In the genomic region with DNA sequence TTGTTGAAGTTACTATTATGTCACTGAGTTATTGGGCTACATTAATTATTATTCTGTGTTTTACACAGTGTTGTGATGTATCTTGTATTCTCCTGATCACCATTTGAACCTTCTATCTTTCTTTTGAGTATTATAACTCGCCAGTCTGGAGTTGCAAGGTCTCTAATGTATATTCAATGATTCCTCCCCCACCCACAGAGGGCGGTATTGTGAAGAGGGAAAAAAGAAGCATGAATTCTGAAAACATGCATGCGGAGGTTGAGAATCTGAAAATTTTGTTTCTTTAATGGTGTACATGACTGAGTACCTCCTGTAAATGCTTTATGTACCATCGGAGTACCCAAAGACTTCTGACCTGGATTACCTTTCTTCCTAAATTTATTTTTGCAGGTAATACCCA, we compare ENCODE assay signal across 15 cellular contexts.
DNase-seq lines count a peak whose midpoint lies in the region; ATAC-seq, FAIRE-seq and TF ChIP-seq lines count a peak whose summit lies in the region.
"Had no signal": no experiment of that assay in that cellular context is flagged by ENCODE, and none has a peak within 500 bp of the region (broad histone marks: within the 10 kb centered on the region; RNA-seq: fewer than 3 reads in every experiment).

No MANE protein-coding gene starts in this region.

- H3K9ac ChIP-seq in DND-41 (ENCODE audit: low read depth, low read length), result no peak overlapping the region
- H3K9ac ChIP-seq: parathyroid adenoma had no signal

- H3K36me3 ChIP-seq in DND-41 (ENCODE audit: insufficient read depth, low read length), result no peaks in the 10 kb centered on the region
- no peaks in the 10 kb centered on the region for H3K36me3 ChIP-seq in WERI-Rb-1

- H3K27ac ChIP-seq in A549, result no peak overlapping the region
- H3K27ac ChIP-seq in DND-41 (ENCODE audit: low read length), result no peak overlapping the region
- no peak overlapping the region for H3K27ac ChIP-seq in WERI-Rb-1
- H3K27ac ChIP-seq: hepatocyte, parathyroid adenoma had no signal

- H3K4me1 ChIP-seq in A549, result no peaks in the 10 kb centered on the region
- H3K4me1 ChIP-seq in DND-41 (ENCODE audit: insufficient read depth, low read length), result no peaks in the 10 kb centered on the region
- H3K4me1 ChIP-seq: parathyroid adenoma had no signal

- H3K4me2 ChIP-seq in A549, result no peak overlapping the region
- H3K4me2 ChIP-seq in DND-41 (ENCODE audit: insufficient read depth, low read length), result no peak overlapping the region
- H3K4me2 ChIP-seq: hepatocyte had no signal

- H3K4me3 ChIP-seq in A549, result no peak overlapping the region
- no peak overlapping the region for H3K4me3 ChIP-seq in DND-41 (ENCODE audit: low read depth in 1 of 2, low read length in 2 of 2)
- H3K4me3 ChIP-seq in epithelial cell of proximal tubule (ENCODE audit: low read depth, low read length), result no peak overlapping the region
- no peak overlapping the region for H3K4me3 ChIP-seq in WERI-Rb-1 (ENCODE audit: low read depth, low read length)
- H3K4me3 ChIP-seq: hepatocyte had no signal

- TF ChIP-seq EP300 in A549 (IDR thresholded peaks at IDR 0.05), result no peak

- no peaks in the 10 kb centered on the region for H3K9me3 ChIP-seq in A549
- no peaks in the 10 kb centered on the region for H3K9me3 ChIP-seq in DND-41 (ENCODE audit: insufficient read depth, low read length, severe bottlenecking)
- H3K9me3 ChIP-seq in WERI-Rb-1 (ENCODE audit: severe bottlenecking), result no peaks in the 10 kb centered on the region

- H4K20me1 ChIP-seq in DND-41 (ENCODE audit: insufficient read depth, low read length), result no peaks in the 10 kb centered on the region

- FAIRE-seq in A549 (lab: Jason Lieb, UNC), result no peak

- POLR2A ChIA-PET in A549 (lab: Yijun Ruan, JAX), result no interaction called here

- H2AFZ ChIP-seq in DND-41 (ENCODE audit: low read depth, low read length), result no peak overlapping the region
- H2AFZ ChIP-seq: hepatocyte, parathyroid adenoma had no signal

- no peak for ATAC-seq in A549
- ATAC-seq in DND-41 (ENCODE audit: insufficient read depth, low read depth), result 0 out of 3 replicates have a peak, but pooled peaks have one; percentile 24
- no peak for ATAC-seq in HG03457 (IDR thresholded peaks at IDR 0.05; ENCODE audit: unreplicated experiment)
- ATAC-seq in GM21619 (IDR thresholded peaks at IDR 0.05; ENCODE audit: unreplicated experiment), result no peak
- ATAC-seq: Right ventricle myocardium inferior; stimulated activated naive B cell treated with anti-CD40 and anti-IgM and Interleukin-4, amounts not matched to agents 10 μg/mL and 1 μg/mL and 100 μg/mL, for 72 hours had no signal

- 0 out of 3 replicates have a peak, but pooled peaks have one; percentile 12 for TF ChIP-seq CTCF in A549 (IDR thresholded peaks at IDR 0.05)
- TF ChIP-seq CTCF in DND-41 (IDR thresholded peaks at IDR 0.05; ENCODE audit: borderline replicate concordance, extremely low read depth, low read length, poor library complexity, severe bottlenecking), result peak; percentile 43
- TF ChIP-seq CTCF in epithelial cell of proximal tubule (conservative IDR thresholded peaks at IDR 0.05; ENCODE audit: low read depth, low read length), result peak; percentile 55
- TF ChIP-seq CTCF in WERI-Rb-1 (IDR thresholded peaks at IDR 0.05; ENCODE audit: low read depth, low read length), result no peak

- peak; percentile 13 to 40; a peak in 1 of 5 replicates for TF ChIP-seq RAD21 in A549 (conservative IDR thresholded peaks at IDR 0.05 in 1 of 2, IDR thresholded peaks at IDR 0.05 in 1 of 2)

- WGBS in A549 (ENCODE audit: missing lambda C conversion rate), result 40% methylated on average over 4 of the region's 4 CpGs

- no peaks in the 10 kb centered on the region for H3K79me2 ChIP-seq in DND-41 (ENCODE audit: insufficient read depth, low read length)
- H3K79me2 ChIP-seq: hepatocyte, parathyroid adenoma had no signal

- DNase-seq in A549 (ENCODE audit: low read depth in 1 of 2, low spot score in 1 of 2), result peak; percentile 0 to 4
- DNase-seq in DND-41, result peak; percentile 20
- DNase-seq in NCI-H460 (ENCODE audit: extremely low read depth, low read depth), result peak; percentile 7
- DNase-seq in epithelial cell of proximal tubule (ENCODE audit: low read depth), result no peak
- no peak for DNase-seq in WERI-Rb-1
- DNase-seq in NCI-H1092 (lab: John Stamatoyannopoulos, UW), result no peak
- DNase-seq: CD8-positive, alpha-beta memory T cell; mesenchymal stem cell; stimulated activated CD4-positive, alpha-beta T cell treated with anti-CD3 and anti-CD28 coated beads, Interleukin-1b, Interleukin-23, amount 100 ng/mL, for 48 hours; stimulated activated naive B cell treated with anti-CD40 and anti-IgM and Interleukin-4, amounts not matched to agents 10 μg/mL and 1 μg/mL and 100 μg/mL, for 72 hours had no signal

- H3K27me3 ChIP-seq in DND-41 (ENCODE audit: insufficient read depth, low read length, poor library complexity) (no peaks in the 10 kb centered on the region), WERI-Rb-1 (ENCODE audit: insufficient read depth, low read depth, severe bottlenecking) (no peaks in the 10 kb centered on the region)
- H3K27me3 ChIP-seq: hepatocyte had no signal

- CTCF ChIA-PET in A549 (lab: Yijun Ruan, JAX), result no interaction called here

- TF ChIP-seq POLR2A in A549 (IDR thresholded peaks at IDR 0.05; ENCODE audit: low read length), result no peak

TF ChIP-seq in A549, 52 proteins besides CTCF, POLR2A, EP300 and RAD21:
- no peak for TF ChIP-seq FOSL2 (IDR thresholded peaks at IDR 0.05)
- TF ChIP-seq FOSL2 (CRISPR knock-in tag; IDR thresholded peaks at IDR 0.05), result no peak
- TF ChIP-seq KDM5A (IDR thresholded peaks at IDR 0.05), result no peak
- no peak for TF ChIP-seq HMGXB4 (CRISPR knock-in tag; IDR thresholded peaks at IDR 0.05; ENCODE audit: borderline replicate concordance)
- no peak for TF ChIP-seq ATOH8 (CRISPR knock-in tag; IDR thresholded peaks at IDR 0.05; ENCODE audit: low read depth)
- TF ChIP-seq ZSCAN20 (CRISPR knock-in tag; IDR thresholded peaks at IDR 0.05), result no peak
- TF ChIP-seq HEYL (CRISPR knock-in tag; IDR thresholded peaks at IDR 0.05), result no peak
- TF ChIP-seq ZNF302 (CRISPR knock-in tag; IDR thresholded peaks at IDR 0.05), result no peak
- TF ChIP-seq, protein P1, sequence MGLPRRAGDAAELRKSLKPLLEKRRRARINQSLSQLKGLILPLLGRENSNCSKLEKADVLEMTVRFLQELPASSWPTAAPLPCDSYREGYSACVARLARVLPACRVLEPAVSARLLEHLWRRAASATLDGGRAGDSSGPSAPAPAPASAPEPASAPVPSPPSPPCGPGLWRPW (IDR thresholded peaks at IDR 0.05), result no peak
- no peak for TF ChIP-seq SREBF2 (IDR thresholded peaks at IDR 0.05)
- TF ChIP-seq CBX2 (IDR thresholded peaks at IDR 0.05; ENCODE audit: borderline replicate concordance, low read depth), result no peak
- TF ChIP-seq, protein P2, sequence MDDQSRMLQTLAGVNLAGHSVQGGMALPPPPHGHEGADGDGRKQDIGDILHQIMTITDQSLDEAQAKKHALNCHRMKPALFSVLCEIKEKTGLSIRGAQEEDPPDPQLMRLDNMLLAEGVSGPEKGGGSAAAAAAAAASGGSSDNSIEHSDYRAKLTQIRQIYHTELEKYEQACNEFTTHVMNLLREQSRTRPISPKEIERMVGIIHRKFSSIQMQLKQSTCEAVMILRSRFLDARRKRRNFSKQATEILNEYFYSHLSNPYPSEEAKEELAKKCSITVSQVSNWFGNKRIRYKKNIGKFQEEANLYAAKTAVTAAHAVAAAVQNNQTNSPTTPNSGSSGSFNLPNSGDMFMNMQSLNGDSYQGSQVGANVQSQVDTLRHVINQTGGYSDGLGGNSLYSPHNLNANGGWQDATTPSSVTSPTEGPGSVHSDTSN (IDR thresholded peaks at IDR 0.05), result no peak
- TF ChIP-seq HOXB5 (CRISPR knock-in tag; IDR thresholded peaks at IDR 0.05), result no peak
- no peak for TF ChIP-seq TFCP2L1 (CRISPR knock-in tag; IDR thresholded peaks at IDR 0.05)
- TF ChIP-seq, protein P3, sequence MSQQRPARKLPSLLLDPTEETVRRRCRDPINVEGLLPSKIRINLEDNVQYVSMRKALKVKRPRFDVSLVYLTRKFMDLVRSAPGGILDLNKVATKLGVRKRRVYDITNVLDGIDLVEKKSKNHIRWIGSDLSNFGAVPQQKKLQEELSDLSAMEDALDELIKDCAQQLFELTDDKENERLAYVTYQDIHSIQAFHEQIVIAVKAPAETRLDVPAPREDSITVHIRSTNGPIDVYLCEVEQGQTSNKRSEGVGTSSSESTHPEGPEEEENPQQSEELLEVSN (IDR thresholded peaks at IDR 0.05; ENCODE audit: borderline replicate concordance, low read depth), result no peak
- no peak for TF ChIP-seq MAX (IDR thresholded peaks at IDR 0.05)
- TF ChIP-seq RARB (CRISPR knock-in tag; IDR thresholded peaks at IDR 0.05), result no peak
- no peak for TF ChIP-seq RFX5 (IDR thresholded peaks at IDR 0.05)
- no peak for TF ChIP-seq NR3C1 (IDR thresholded peaks at IDR 0.05)
- no peak for TF ChIP-seq CHD2 (IDR thresholded peaks at IDR 0.05; ENCODE audit: low read length, partially characterized antibody)

Comparison
In these comparisons a context has a peak if more than half of its experiments do, and no peak if none do; other contexts are left out.
1. DNase-seq: peak in A549 (2 of 2), DND-41 (single experiment) and NCI-H460 (single experiment); none in epithelial cell of proximal tubule (single experiment), WERI-Rb-1 (single experiment) and NCI-H1092 (single experiment).